25 cellular contexts compared by ENCODE assay signal in the genomic region with DNA sequence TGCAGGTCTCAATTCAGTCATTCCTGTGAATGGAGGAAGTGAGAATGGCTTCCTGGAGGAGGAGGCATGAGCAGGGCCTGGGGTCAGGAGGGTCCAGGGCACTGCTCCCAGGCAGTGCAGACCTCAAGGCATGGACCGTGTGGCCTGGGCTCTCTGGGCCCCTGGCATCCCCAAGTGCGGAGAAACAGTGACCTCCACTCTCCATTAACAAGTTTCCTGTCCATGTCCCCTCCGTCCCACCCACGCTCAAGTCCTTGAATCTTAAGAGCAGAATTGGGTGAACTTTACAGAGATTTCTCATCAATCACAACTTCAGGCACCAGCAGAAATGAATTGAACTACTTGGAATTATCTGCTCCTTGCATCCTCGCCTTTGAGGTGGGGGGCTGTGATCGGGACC.
"Had no signal": no experiment of that assay in that cellular context is flagged by ENCODE, and none has a peak within 500 bp of the region (broad histone marks: within the 10 kb centered on the region; RNA-seq: fewer than 3 reads in every experiment).

No MANE protein-coding gene starts in this region.

- H3K27ac ChIP-seq: heart right ventricle, hepatocyte, left ventricle myocardium inferior, neutrophil, parathyroid adenoma, right atrium auricular region, right lobe of liver, stomach, testis, thyroid gland, transverse colon, upper lobe of left lung had no signal

- H3K27me3 ChIP-seq: hepatocyte, neutrophil, right atrium auricular region, right lobe of liver, testis, thyroid gland, transverse colon, upper lobe of left lung had no signal

- DNase-seq: heart right ventricle; islet precursor cell; left ventricle myocardium inferior; mesendoderm; midbrain; mucosa of descending colon; naive thymus-derived CD4-positive, alpha-beta T cell; occipital lobe; right lobe of liver; stimulated activated CD4-positive, alpha-beta T cell treated with anti-CD3 and anti-CD28 coated beads, Interleukin-1b, Interleukin-23, amount 100 ng/mL, for 48 hours; stimulated activated CD4-positive, alpha-beta T cell treated with anti-CD3 and anti-CD28 coated beads, Interleukin-2, amount 100 ng/mL, for 48 hours; stimulated activated naive B cell treated with anti-CD40 and anti-IgM and Interleukin-4, amounts not matched to agents 10 μg/mL and 1 μg/mL and 100 μg/mL, for 72 hours; stimulated activated naive CD8-positive, alpha-beta T cell treated with anti-CD3 and anti-CD28 coated beads, Interleukin-15, Interleukin-2, amounts not matched to agents 100 U/mL and 50 U/mL, for 24 hours; stomach; testis; transverse colon; upper lobe of left lung had no signal

- FAIRE-seq: urothelium cell line had no signal

- ATAC-seq: heart right ventricle; mucosa of descending colon; naive thymus-derived CD4-positive, alpha-beta T cell; right lobe of liver; stimulated activated naive B cell treated with anti-CD40 and anti-IgM and Interleukin-4, amounts not matched to agents 10 μg/mL and 1 μg/mL and 100 μg/mL, for 72 hours; stimulated activated naive CD8-positive, alpha-beta T cell treated with anti-CD3 and anti-CD28 coated beads, Interleukin-15, Interleukin-2, amounts not matched to agents 100 U/mL and 50 U/mL, for 24 hours had no signal

- H3K79me2 ChIP-seq: hepatocyte, parathyroid adenoma had no signal

- H3K4me1 ChIP-seq: heart right ventricle, left ventricle myocardium inferior, parathyroid adenoma, right atrium auricular region, right lobe of liver, stomach, testis, thyroid gland, transverse colon, upper lobe of left lung had no signal

- H3K9ac ChIP-seq: parathyroid adenoma had no signal

- H3K9me3 ChIP-seq: mucosa of descending colon, neutrophil, right atrium auricular region, right lobe of liver, stomach, testis, thyroid gland, transverse colon had no signal

- H3K4me2 ChIP-seq: hepatocyte, smooth muscle cell had no signal

- H3K36me3 ChIP-seq: heart right ventricle, left ventricle myocardium inferior, neutrophil, right atrium auricular region, right lobe of liver, stomach, thyroid gland, transverse colon, upper lobe of left lung had no signal

- H3K4me3 ChIP-seq: heart right ventricle, hepatocyte, left ventricle myocardium inferior, lung, mucosa of descending colon, right atrium auricular region, right lobe of liver, smooth muscle cell, stomach, testis, thyroid gland, transverse colon, upper lobe of left lung had no signal

- H2AFZ ChIP-seq: hepatocyte, parathyroid adenoma had no signal
